In genomic region chr4:82372874-82373815, GRCh38 we compare ENCODE assay signal across 8 cellular contexts. TPM values are rescaled to one million over a fixed set of nuclear protein-coding genes. Genes with fewer than 3 reads are reported as not detected.
DNase-seq lines count a peak whose midpoint lies in the region; ATAC-seq and TF ChIP-seq lines count a peak whose summit lies in the region.

No MANE protein-coding gene starts in this region.

- POLR2A ChIA-PET in OCI-LY7 (lab: Charles Lee): interaction anchor here (0.7 to 3.8 kb wide), 9 partner anchors 7 to 533 kb away, joined by 3 to 15 read pairs (median 4); no protein-coding TSS in a partner anchor

- H3K9me3 ChIP-seq in OCI-LY7 (ENCODE audit: low read length) (no peaks in the 10 kb centered on the region; the same call in 1 of the 2 replicates), esophagus squamous epithelium (no peaks in the 10 kb centered on the region)

- no peaks in the 10 kb centered on the region for H3K9me3 Mint-ChIP-seq in activated T-cell treated with anti-CD3 and anti-CD28 coated beads, Interleukin-2, amount 50 U/mL, for 24 hours
- H3K9me3 Mint-ChIP-seq in naive B cell: no peaks in the 10 kb centered on the region

- 0 to 1% methylated on average over 38 to 40 of the region's 75 CpGs for WGBS in esophagus squamous epithelium, 2 donors

- no peaks in the 10 kb centered on the region for H3K9me2 ChIP-seq in OCI-LY7 (ENCODE audit: insufficient read depth, low read length)

- peaks cover 74% of the 10 kb centered on the region for H3K36me3 ChIP-seq in OCI-LY7 (ENCODE audit: insufficient read depth, low read length)
- peaks cover 0 to 21% (median 0%) of the 10 kb centered on the region in 3 donors for H3K36me3 ChIP-seq in esophagus squamous epithelium

- CTCF ChIA-PET in OCI-LY7 (lab: Charles Lee; ENCODE audit: unreplicated experiment): interaction anchor here (0.7 to 1.4 kb wide), 2 partner anchors 58 to 91 kb away, joined by 3 read pairs; no protein-coding TSS in a partner anchor

- H3K4me3 ChIP-seq in OCI-LY7 (ENCODE audit: low read depth, low read length, poor library complexity, severe bottlenecking): peak overlapping the region; percentile 99
- peak overlapping the region; percentile 76 to 97 (median 90) for H3K4me3 ChIP-seq in esophagus squamous epithelium

- H3K4me3 Mint-ChIP-seq in activated T-cell treated with anti-CD3 and anti-CD28 coated beads, Interleukin-2, amount 50 U/mL, for 24 hours: peak overlapping the region; percentile 89
- H3K4me3 Mint-ChIP-seq in naive B cell: peak overlapping the region; percentile 90 to 100 (median 98)

- ATAC-seq in GM21423 (IDR thresholded peaks at IDR 0.05; ENCODE audit: unreplicated experiment) (peak; percentile 18), naive B cell (ENCODE audit: low read depth in 2 of 2) (peak; percentile 29 to 38)

- H3K27me3 ChIP-seq in esophagus squamous epithelium: no peaks in the 10 kb centered on the region

- H3K27ac Mint-ChIP-seq in activated T-cell treated with anti-CD3 and anti-CD28 coated beads, Interleukin-2, amount 50 U/mL, for 24 hours: peak overlapping the region; percentile 99
- peak overlapping the region; percentile 98 to 100 (median 99) for H3K27ac Mint-ChIP-seq in naive B cell

- H4K20me1 ChIP-seq in OCI-LY7 (ENCODE audit: insufficient read depth, low read length): peaks cover 48% of the 10 kb centered on the region

- H3K4me1 ChIP-seq in OCI-LY7 (ENCODE audit: insufficient read depth, low read length, poor library complexity, severe bottlenecking): peaks cover 38% of the 10 kb centered on the region
- H3K4me1 ChIP-seq in esophagus squamous epithelium: peaks cover 21 to 60% (median 43%) of the 10 kb centered on the region in 3 donors

- in situ Hi-C loops in Caki2 (cut with HindIII; ENCODE audit: low pct_unique_long_range_greater_than_20kb, low sequenced_read_pairs): loop anchor here (10.0 kb wide), 1 partner anchor 52 kb away; no protein-coding TSS in a partner anchor

- DNase-seq in Caki2 (ENCODE audit: low read depth) (peak; percentile 77), HUDEP-2 (lab: John Stamatoyannopoulos, UW; ENCODE audit: unreplicated experiment in 76 of 76) (peak in 74 of 76 experiments; percentile 6 to 85 (median 67)), OCI-LY7 (ENCODE audit: low spot score) (peak; percentile 77), esophagus squamous epithelium (lab: John Stamatoyannopoulos, UW) (peak; percentile 3), naive B cell (peak; percentile 47)
- DNase-seq in activated T-cell treated with anti-CD3 and anti-CD28 coated beads, Interleukin-2, amount 50 U/mL, for 24 hours: peak; percentile 80
- DNase-seq in stimulated activated CD8-positive, alpha-beta memory T cell treated with anti-CD3 and anti-CD28 coated beads, Interleukin-7, amount 100 ng/mL, for 48 hours (ENCODE audit: extremely low read depth in 1 of 2, low read depth in 1 of 2): peak; percentile 58 to 79

- TF ChIP-seq CTCF in OCI-LY7 (conservative IDR thresholded peaks at IDR 0.05; ENCODE audit: low read length) (no peak), esophagus squamous epithelium (IDR thresholded peaks at IDR 0.05) (peak in 1 of 6 experiments; percentile 6)

- H3K36me3 Mint-ChIP-seq in activated T-cell treated with anti-CD3 and anti-CD28 coated beads, Interleukin-2, amount 50 U/mL, for 24 hours (ENCODE audit: low read depth): peaks cover 85% of the 10 kb centered on the region
- peaks cover 24 to 28% of the 10 kb centered on the region in 2 donors for H3K36me3 Mint-ChIP-seq in naive B cell

- intact Hi-C loops in OCI-LY7 (cut with micrococcal nuclease; ENCODE audit: unreplicated experiment) (loop anchor here (5.0 kb wide), 3 partner anchors 86 to 664 kb away; partner anchors contain the start of genes COPS4 and LIN54), esophagus squamous epithelium (cut with DNase I) (loop anchor here (2.0 kb wide), 1 partner anchor 56 kb away; no protein-coding TSS in a partner anchor)

- H3K4me1 Mint-ChIP-seq in activated T-cell treated with anti-CD3 and anti-CD28 coated beads, Interleukin-2, amount 50 U/mL, for 24 hours (ENCODE audit: low read depth): peaks cover 47% of the 10 kb centered on the region
- peaks cover 41 to 68% (median 66%) of the 10 kb centered on the region in 3 donors for H3K4me1 Mint-ChIP-seq in naive B cell

- H3K79me2 ChIP-seq in OCI-LY7 (ENCODE audit: insufficient read depth, low read depth, low read length): peaks cover 79% of the 10 kb centered on the region

- H3K27me3 Mint-ChIP-seq in activated T-cell treated with anti-CD3 and anti-CD28 coated beads, Interleukin-2, amount 50 U/mL, for 24 hours: no peaks in the 10 kb centered on the region
- no peaks in the 10 kb centered on the region for H3K27me3 Mint-ChIP-seq in naive B cell

- H2AFZ ChIP-seq in OCI-LY7 (ENCODE audit: low read length): no peak overlapping the region; the same call in 1 of the 2 replicates

- H3K4me2 ChIP-seq in OCI-LY7 (ENCODE audit: low read length): peak overlapping the region; percentile 92

- H3K27ac ChIP-seq in OCI-LY7 (ENCODE audit: low read depth, low read length, poor library complexity, severe bottlenecking) (peak overlapping the region; percentile 85), esophagus squamous epithelium (peak overlapping the region; percentile 99 to 100 (median 100))

- no TSS peak for BruUV-seq in OCI-LY7 (replicated peaks; lab: Mats Ljungman, UMichigan)

- TF ChIP-seq POLR2A in esophagus squamous epithelium (IDR thresholded peaks at IDR 0.05): no peak

RNA-seq across cellular contexts. Expression of gene HNRNPD, which starts 0.6 kb away (rescaled TPM):
- 24.0 and 42.8 TPM in 2 replicates for total RNA-seq in Caki2 (2014; rRNA removed; shearing (Covaris generic); ENCODE audit: low replicate concordance)
- 127 and 159 TPM in 2 replicates for total RNA-seq in OCI-LY7 (2014; rRNA removed; shearing (Covaris generic))
- 572 and 601 TPM in 2 replicates for total RNA-seq in OCI-LY7 (2022)
- total RNA-seq in esophagus squamous epithelium: 100 to 1,000 TPM in 1 of 4 donors, 10 to 100 TPM in 3; 49.9 to 105 (median 71.0) TPM
- polyA plus RNA-seq in naive B cell (ENCODE audit: low read depth in 6 of 6): 100 to 1,000 TPM; 219 to 328 (median 248) TPM

RNA-seq across cellular contexts. Expression of gene HNRNPDL, which starts 57.1 kb away (rescaled TPM):
- total RNA-seq in Caki2 (2014; rRNA removed; shearing (Covaris generic); ENCODE audit: low replicate concordance): 118 and 140 TPM in 2 replicates
- 224 and 319 TPM in 2 replicates for total RNA-seq in OCI-LY7 (2014; rRNA removed; shearing (Covaris generic))
- total RNA-seq in OCI-LY7 (2022) (394 and 425 TPM in 2 replicates), esophagus squamous epithelium (100 to 1,000 TPM in 3 of 4 donors, 10 to 100 TPM in 1; 69.1 to 201 (median 133) TPM)
- polyA plus RNA-seq in naive B cell (ENCODE audit: low read depth in 6 of 6): 100 to 1,000 TPM; 288 to 428 (median 371) TPM

RNA-seq across cellular contexts. Expression of gene ENOPH1, which starts 57.2 kb away (rescaled TPM):
- 45.0 and 45.2 TPM in 2 replicates for total RNA-seq in Caki2 (2014; rRNA removed; shearing (Covaris generic); ENCODE audit: low replicate concordance)
- total RNA-seq in OCI-LY7 (2014; rRNA removed; shearing (Covaris generic)): 49.7 and 58.7 TPM in 2 replicates
- total RNA-seq in OCI-LY7 (2022) (64.9 and 70.2 TPM in 2 replicates), esophagus squamous epithelium (10 to 100 TPM; 21.3 to 39.8 (median 29.9) TPM)
- 10 to 100 TPM; 38.3 to 91.0 (median 39.1) TPM for polyA plus RNA-seq in naive B cell (ENCODE audit: low read depth in 6 of 6)

Comparison
In these comparisons a context has a peak if more than half of its experiments do, and no peak if none do; other contexts are left out.
1. Peak in every context shown above with its lines: DNase-seq, ATAC-seq, H3K4me3 ChIP-seq and H3K27ac ChIP-seq.
2. DNase-seq: peak in every context shown above with its lines; median percentile 80 in activated T-cell treated with anti-CD3 and anti-CD28 coated beads, Interleukin-2, amount 50 U/mL, for 24 hours; 77 in Caki2; 77 in OCI-LY7; 68 in stimulated activated CD8-positive, alpha-beta memory T cell treated with anti-CD3 and anti-CD28 coated beads, Interleukin-7, amount 100 ng/mL, for 48 hours; 67 in HUDEP-2; 47 in naive B cell; 3 in esophagus squamous epithelium.